In the genomic region with DNA sequence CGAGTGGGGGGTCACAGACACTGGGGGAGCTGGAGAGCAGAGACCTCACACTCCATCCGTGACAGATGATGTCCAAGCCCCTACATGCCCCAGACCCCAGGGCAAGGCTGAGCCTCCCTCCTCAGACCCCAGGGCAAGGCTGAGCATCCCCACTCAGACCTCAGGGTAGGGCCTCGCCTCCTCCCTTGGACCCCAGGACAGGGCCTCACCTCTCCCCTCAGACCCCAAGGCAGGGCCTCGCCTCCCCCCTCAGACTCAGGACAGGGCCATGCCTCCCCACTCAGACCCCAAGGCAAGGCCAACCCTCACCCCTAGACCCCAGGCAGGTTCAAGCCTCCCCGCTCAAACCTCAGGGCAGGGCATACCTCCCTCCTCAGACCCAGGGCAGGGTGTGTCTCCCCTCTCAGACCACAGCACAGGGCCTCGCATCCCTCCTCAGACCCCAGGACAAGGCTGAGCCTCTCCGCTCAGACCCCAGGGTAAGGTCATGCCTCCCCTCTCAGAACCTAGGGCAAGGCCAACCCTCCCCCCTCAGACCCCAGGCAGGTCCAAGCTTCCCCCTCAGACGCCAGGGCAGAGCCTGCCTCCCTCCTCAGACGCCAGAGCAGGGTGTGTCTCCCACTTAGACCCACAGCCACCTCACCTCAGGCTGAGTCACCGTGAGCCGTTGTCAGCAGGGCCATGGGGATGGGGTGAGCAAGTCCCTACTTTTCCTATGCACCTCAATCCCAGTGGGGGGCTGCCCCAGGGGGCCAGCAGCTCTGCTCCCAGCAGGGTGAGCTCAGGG, we compare ENCODE assay signal across 9 cellular contexts. TPM values are rescaled to one million over a fixed set of nuclear protein-coding genes. Genes with fewer than 3 reads are reported as not detected.
DNase-seq lines count a peak whose midpoint lies in the region; ATAC-seq, FAIRE-seq and TF ChIP-seq lines count a peak whose summit lies in the region.
"Had no signal": no experiment of that assay in that cellular context is flagged by ENCODE, and none has a peak within 500 bp of the region (broad histone marks: within the 10 kb centered on the region; RNA-seq: fewer than 3 reads in every experiment).

No MANE protein-coding gene starts in this region.

- H3K79me2 ChIP-seq in K562 (ENCODE audit: control insufficient read depth, insufficient read depth, low read length) = no peaks in the 10 kb centered on the region

- no peak for TF ChIP-seq POLR2A in K562 (conservative IDR thresholded peaks at IDR 0.05)

- DNase-seq in GM13977 (ENCODE audit: low spot score) (peak; percentile 50), T-helper 2 cell (peak in 4 of 5 experiments; percentile 39 to 87 (median 58)), K562 (ENCODE audit: extremely low read depth in 1 of 4, low spot score in 3 of 4) (peak; percentile 77 to 85 (median 80)), posterior vena cava (ENCODE audit: low spot score) (peak; percentile 77), anterior cingulate cortex (lab: John Stamatoyannopoulos, UW) (no peak), head of caudate nucleus (no peak), GM19238 (ENCODE audit: insufficient read length, low spot score) (no peak)
- DNase-seq: psoas muscle had no signal

- ATAC-seq in K562 = peak; percentile 97
- no peak for ATAC-seq in HG03097 (IDR thresholded peaks at IDR 0.05; ENCODE audit: low FRiP score, unreplicated experiment)

- in situ Hi-C loops in GM13977 (cut with MboI; ENCODE audit: low pct_unique_long_range_greater_than_20kb, low sequenced_read_pairs, unreplicated experiment) = no loop called here
- in situ Hi-C loops in K562 (cut with MboI) = no loop called here

- no peak for TF ChIP-seq EP300 in K562 (IDR thresholded peaks at IDR 0.05; ENCODE audit: low read length)

- H3K36me3 ChIP-seq in K562 (ENCODE audit: control insufficient read depth, insufficient read depth, low read length) = no peaks in the 10 kb centered on the region

- peak; percentile 97 for FAIRE-seq in K562 (lab: Jason Lieb, UNC)

- H3K4me3 ChIP-seq in K562 = no peak overlapping the region
- H3K4me3 ChIP-seq: psoas muscle had no signal

- WGBS in K562 (ENCODE audit: insufficient coverage, low coverage, missing lambda C conversion rate) = 43% methylated on average over 9 of the region's 11 CpGs

- peak overlapping the region; percentile 27 to 87; a peak in 3 of 4 replicates for H3K9ac ChIP-seq in K562 (ENCODE audit: insufficient read depth in 1 of 2, low read depth in 2 of 2, low read length in 2 of 2)

- POLR2A ChIA-PET in K562 (lab: Yijun Ruan, JAX) = interaction anchor here (0.6 to 1.4 kb wide), 3 partner anchors 8 to 119 kb away, joined by 3 read pairs; a partner anchor contains a TSS

- TF ChIP-seq CTCF in GM13977 (IDR thresholded peaks at IDR 0.05; ENCODE audit: extremely low read depth, insufficient read depth, missing control alignments) (no peak), K562 (IDR thresholded peaks at IDR 0.05 in 2 of 3, conservative IDR thresholded peaks at IDR 0.05 in 1 of 3; ENCODE audit: insufficient read depth in 2 of 3, low read depth in 1 of 3, low read length in 3 of 3) (0 out of 6 replicates have a peak, but pooled peaks of 1 of the 3 experiments have one; percentile 1)

- H3K9me1 ChIP-seq in K562 (ENCODE audit: control insufficient read depth, insufficient read depth, low read length) = no peaks in the 10 kb centered on the region

- H3K4me2 ChIP-seq in K562 (ENCODE audit: insufficient read depth, low read length) = peak overlapping the region; percentile 55

- TF ChIP-seq RAD21 in K562 (CRISPR knock-in tag; conservative IDR thresholded peaks at IDR 0.05 in 1 of 2, IDR thresholded peaks at IDR 0.05 in 1 of 2) = no peak

- no TSS peak for BruUV-seq in K562 (replicated peaks; lab: Mats Ljungman, UMichigan)

- H3K27me3 ChIP-seq in K562 (ENCODE audit: control insufficient read depth in 2 of 2, insufficient read depth in 2 of 2, low read length in 2 of 2) = no peaks in the 10 kb centered on the region

- peaks cover 10 to 44% of the 10 kb centered on the region in 2 experiments; a peak in 4 of 5 replicates for H3K4me1 ChIP-seq in K562 (replicated peaks in 1 of 2; ENCODE audit: control insufficient read depth in 2 of 2, insufficient read depth in 2 of 2, low read length in 2 of 2)
- H3K4me1 ChIP-seq: psoas muscle had no signal

- no peaks in the 10 kb centered on the region for H3K9me3 ChIP-seq in K562 (replicated peaks; ENCODE audit: control insufficient read depth, insufficient read depth, low read depth, low read length)
- H3K9me3 ChIP-seq: psoas muscle had no signal

- CTCF ChIA-PET in K562 (lab: Yijun Ruan, JAX; ENCODE audit: low intra/inter-chr PET ratio) = no interaction called here

- H2AFZ ChIP-seq in K562 (ENCODE audit: low read depth, low read length) = peak overlapping the region; percentile 90

- H3K27ac ChIP-seq in K562 (ENCODE audit: extremely low read depth, low read depth, low read length) = peak overlapping the region; percentile 79
- H3K27ac ChIP-seq: psoas muscle had no signal

- intact Hi-C loops in K562 (cut with micrococcal nuclease) = no loop called here
- intact Hi-C loops in posterior vena cava (cut with DNase I) = no loop called here
- intact Hi-C loops in head of caudate nucleus (cut with DNase I) = no loop called here

- no peaks in the 10 kb centered on the region for H4K20me1 ChIP-seq in K562 (replicated peaks; ENCODE audit: control insufficient read depth, insufficient read depth, low read length)

RNA-seq across cellular contexts. Expression of a gene that starts 1.7 kb away (rescaled TPM):
- not detected in 2 replicates for total RNA-seq in K562 (2011; cell fraction: chromatin; rRNA removed; ENCODE audit: low replicate concordance)
- total RNA-seq in K562 (2011; cell fraction: nucleolus; rRNA removed) = not detected in 2 replicates
- not detected in 2 replicates for total RNA-seq in K562 (2011; cell fraction: nucleoplasm; rRNA removed)
- total RNA-seq in K562 (2014; rRNA removed) (not detected in 2 replicates), K562 (2014; rRNA removed; fragmentation: Illumina TruSeq; extraction: Trizol) (not detected in 2 replicates), K562 (2015; rRNA removed; fragmentation: Illumina TruSeq; extraction: Trizol) (not detected in 2 replicates), K562 (2021) (0.18 and 0.27 TPM in 2 replicates), posterior vena cava (1 to 10 TPM; 1.7 to 3.1 TPM)
- polyA plus RNA-seq in K562 (2011; rRNA removed) (not detected in 2 replicates), K562 (2014; fragmentation: Illumina TruSeq; extraction: Trizol) (not detected in 2 replicates), K562 (2014; fragmentation: Nextera tagmentation; extraction: Ambion mirVana) (not detected), K562 (2014; rRNA removed) (0.07 TPM in 1 of 2 replicates, not detected in the other)
- polyA plus RNA-seq in K562 (2011; cell fraction: cytosol; rRNA removed) = 0.04 TPM in 1 of 2 replicates, not detected in the other
- polyA plus RNA-seq in K562 (2011; cell fraction: nucleus; rRNA removed) = 0.08 and 0.53 TPM in 2 replicates
- polyA plus RNA-seq in K562 (2012) = not detected in 2 replicates
- not detected in 2 replicates for polyA minus RNA-seq in K562 (2011; rRNA and poly(A)+ RNA removed)
- not detected in 2 replicates for polyA minus RNA-seq in K562 (2011; cell fraction: cytosol; rRNA and poly(A)+ RNA removed)
- polyA minus RNA-seq in K562 (2011; cell fraction: nucleus; rRNA and poly(A)+ RNA removed) = 0.13 TPM in 1 of 2 replicates, not detected in the other

RNA-seq across cellular contexts. Expression of a gene that starts 8.8 kb away (rescaled TPM):
- 48.8 and 166 TPM in 2 replicates for total RNA-seq in K562 (2011; cell fraction: chromatin; rRNA removed; ENCODE audit: low replicate concordance)
- total RNA-seq in K562 (2011; cell fraction: nucleolus; rRNA removed) = 171 and 189 TPM in 2 replicates
- total RNA-seq in K562 (2011; cell fraction: nucleoplasm; rRNA removed) = 87.3 and 91.6 TPM in 2 replicates
- total RNA-seq in K562 (2014; rRNA removed) (49.3 and 79.1 TPM in 2 replicates), K562 (2014; rRNA removed; fragmentation: Illumina TruSeq; extraction: Trizol) (11.6 and 20.2 TPM in 2 replicates), K562 (2015; rRNA removed; fragmentation: Illumina TruSeq; extraction: Trizol) (39.7 and 47.4 TPM in 2 replicates), K562 (2021) (120 and 126 TPM in 2 replicates), posterior vena cava (10 to 100 TPM; 37.7 to 40.4 TPM)
- polyA plus RNA-seq in K562 (2011; rRNA removed) (39.6 and 55.9 TPM in 2 replicates), K562 (2014; fragmentation: Illumina TruSeq; extraction: Trizol) (25.6 and 56.1 TPM in 2 replicates), K562 (2014; fragmentation: Nextera tagmentation; extraction: Ambion mirVana) (1 to 10 TPM; 3.8 to 5.9 TPM), K562 (2014; rRNA removed) (58.0 and 62.8 TPM in 2 replicates)
- polyA plus RNA-seq in K562 (2011; cell fraction: cytosol; rRNA removed) = 53.3 and 119 TPM in 2 replicates
- polyA plus RNA-seq in K562 (2011; cell fraction: nucleus; rRNA removed) = 113 and 190 TPM in 2 replicates
- 69.1 and 86.6 TPM in 2 replicates for polyA plus RNA-seq in K562 (2012)
- 11.0 and 30.4 TPM in 2 replicates for polyA minus RNA-seq in K562 (2011; rRNA and poly(A)+ RNA removed)
- 50.3 and 58.3 TPM in 2 replicates for polyA minus RNA-seq in K562 (2011; cell fraction: cytosol; rRNA and poly(A)+ RNA removed)
- 23.9 and 31.8 TPM in 2 replicates for polyA minus RNA-seq in K562 (2011; cell fraction: nucleus; rRNA and poly(A)+ RNA removed)

RNA-seq across cellular contexts. Expression of a gene that starts 41.1 kb away (rescaled TPM):
- 0.35 TPM in 1 of 2 replicates, not detected in the other for total RNA-seq in K562 (2011; cell fraction: chromatin; rRNA removed; ENCODE audit: low replicate concordance)
- 0.13 and 0.17 TPM in 2 replicates for total RNA-seq in K562 (2011; cell fraction: nucleolus; rRNA removed)
- not detected in 2 replicates for total RNA-seq in K562 (2011; cell fraction: nucleoplasm; rRNA removed)
- total RNA-seq in K562 (2014; rRNA removed) = 0.09 TPM in 1 of 2 replicates, not detected in the other
- 0.07 and 0.13 TPM in 2 replicates for total RNA-seq in K562 (2014; rRNA removed; fragmentation: Illumina TruSeq; extraction: Trizol)
- 0.19 and 0.22 TPM in 2 replicates for total RNA-seq in K562 (2015; rRNA removed; fragmentation: Illumina TruSeq; extraction: Trizol)
- 0.13 and 0.24 TPM in 2 replicates for total RNA-seq in K562 (2021)
- polyA plus RNA-seq in K562 (2011; rRNA removed) = 0.19 and 0.22 TPM in 2 replicates
- 0.18 and 0.25 TPM in 2 replicates for polyA plus RNA-seq in K562 (2011; cell fraction: cytosol; rRNA removed)
- polyA plus RNA-seq in K562 (2011; cell fraction: nucleus; rRNA removed) = 0.29 and 0.40 TPM in 2 replicates
- 0.65 and 0.76 TPM in 2 replicates for polyA plus RNA-seq in K562 (2012)
- polyA plus RNA-seq in K562 (2014; fragmentation: Illumina TruSeq; extraction: Trizol) = 0.10 and 0.22 TPM in 2 replicates
- polyA plus RNA-seq in K562 (2014; fragmentation: Nextera tagmentation; extraction: Ambion mirVana) = under 1 TPM in 1 of 2 experiments, not detected in 1; 0.03 TPM
- 0.11 and 0.35 TPM in 2 replicates for polyA plus RNA-seq in K562 (2014; rRNA removed)
- 0.27 TPM in 1 of 2 replicates, not detected in the other for polyA minus RNA-seq in K562 (2011; rRNA and poly(A)+ RNA removed)
- not detected in 2 replicates for polyA minus RNA-seq in K562 (2011; cell fraction: cytosol; rRNA and poly(A)+ RNA removed)
- polyA minus RNA-seq in K562 (2011; cell fraction: nucleus; rRNA and poly(A)+ RNA removed) = 0.13 TPM in 1 of 2 replicates, not detected in the other
- 1 to 10 TPM; 7.0 to 9.9 TPM for total RNA-seq in posterior vena cava

RNA-seq across cellular contexts. Expression of a gene that starts 47.6 kb away (rescaled TPM):
- total RNA-seq in K562 (2011; cell fraction: chromatin; rRNA removed; ENCODE audit: low replicate concordance) = 0.18 and 0.69 TPM in 2 replicates
- total RNA-seq in K562 (2011; cell fraction: nucleolus; rRNA removed) = 0.50 and 0.53 TPM in 2 replicates
- 0.81 and 0.99 TPM in 2 replicates for total RNA-seq in K562 (2011; cell fraction: nucleoplasm; rRNA removed)
- total RNA-seq in K562 (2014; rRNA removed) (0.05 and 0.73 TPM in 2 replicates), K562 (2014; rRNA removed; fragmentation: Illumina TruSeq; extraction: Trizol) (0.07 and 0.26 TPM in 2 replicates), K562 (2015; rRNA removed; fragmentation: Illumina TruSeq; extraction: Trizol) (0.36 and 0.41 TPM in 2 replicates), K562 (2021) (0.29 and 0.49 TPM in 2 replicates), posterior vena cava (not detected)
- polyA plus RNA-seq in K562 (2011; rRNA removed) (0.28 and 0.38 TPM in 2 replicates), K562 (2014; fragmentation: Illumina TruSeq; extraction: Trizol) (0.22 and 0.39 TPM in 2 replicates), K562 (2014; fragmentation: Nextera tagmentation; extraction: Ambion mirVana) (under 1 TPM; 0.01 to 0.07 TPM), K562 (2014; rRNA removed) (0.27 and 0.56 TPM in 2 replicates)
- polyA plus RNA-seq in K562 (2011; cell fraction: cytosol; rRNA removed) = 0.21 and 0.25 TPM in 2 replicates
- 1.4 and 2.7 TPM in 2 replicates for polyA plus RNA-seq in K562 (2011; cell fraction: nucleus; rRNA removed)
- polyA plus RNA-seq in K562 (2012) = 0.52 and 0.54 TPM in 2 replicates
- 0.18 and 0.30 TPM in 2 replicates for polyA minus RNA-seq in K562 (2011; rRNA and poly(A)+ RNA removed)
- not detected in 2 replicates for polyA minus RNA-seq in K562 (2011; cell fraction: cytosol; rRNA and poly(A)+ RNA removed)
- 0.27 and 0.44 TPM in 2 replicates for polyA minus RNA-seq in K562 (2011; cell fraction: nucleus; rRNA and poly(A)+ RNA removed)
- total RNA-seq: psoas muscle had no signal

Comparison
In these comparisons a context has a peak if more than half of its experiments do, and no peak if none do; other contexts are left out.
1. DNase-seq: peak in GM13977 (single experiment), T-helper 2 cell (4 of 5), K562 (4 of 4) and posterior vena cava (single experiment); none in anterior cingulate cortex (0 of 58), head of caudate nucleus (0 of 42) and GM19238 (single experiment).
2. RNA of a gene that starts 41.1 kb away (total RNA-seq): 7.0 to 9.9 TPM in posterior vena cava; 0.07 to 0.35 TPM in K562; every median in the first group is over 4 times any median in the second.